18 cellular contexts compared by ENCODE assay signal in genomic region chr4:183362916-183363542, GRCh38. TPM values are rescaled to one million over a fixed set of nuclear protein-coding genes. Genes with fewer than 3 reads are reported as not detected.
DNase-seq lines count a peak whose midpoint lies in the region; ATAC-seq, FAIRE-seq and TF ChIP-seq lines count a peak whose summit lies in the region.
"Had no signal": no experiment of that assay in that cellular context is flagged by ENCODE, and none has a peak within 500 bp of the region (broad histone marks: within the 10 kb centered on the region; RNA-seq: fewer than 3 reads in every experiment).

No MANE protein-coding gene starts in this region.

- H3K27me3 Mint-ChIP-seq in astrocyte (ENCODE audit: low read depth, unreplicated experiment), result no peaks in the 10 kb centered on the region
- no peaks in the 10 kb centered on the region for H3K27me3 Mint-ChIP-seq in activated CD4-positive, alpha-beta T cell treated with anti-CD3 and anti-CD28 coated beads for 36 hours
- peaks cover 0 to 2% of the 10 kb centered on the region in 2 donors for H3K27me3 Mint-ChIP-seq in T-cell
- H3K27me3 Mint-ChIP-seq: activated T-helper 17 cell treated with anti-CD3 and anti-CD28 coated beads, Interleukin-2, amount 50 U/mL, for 72 hours had no signal

- TF ChIP-seq POLR2A in uterus (IDR thresholded peaks at IDR 0.05), result no peak

- intact Hi-C loops in uterus (cut with DNase I; ENCODE audit: low total_unique reads), result no loop called here
- intact Hi-C loops in activated CD4-positive, alpha-beta T cell treated with anti-CD3 and anti-CD28 coated beads for 36 hours (cut with DNase I, micrococcal nuclease), result no loop called here

- CTCF ChIA-PET in AG04449 (lab: Yijun Ruan, JAX) (interaction anchor here (1.0 to 1.3 kb wide), 2 partner anchors 16 to 424 kb away, joined by 4 to 5 read pairs; no protein-coding TSS in a partner anchor), T-cell (lab: Charles Lee) (interaction anchor here in 1 of 2 donors (0.7 kb wide), 1 partner anchor 410 kb away, joined by 4 read pairs; no protein-coding TSS in a partner anchor)
- CTCF ChIA-PET in activated CD4-positive, alpha-beta T cell treated with anti-CD3 and anti-CD28 coated beads for 36 hours (lab: Charles Lee), result no interaction called here

- H3K36me3 Mint-ChIP-seq in astrocyte (ENCODE audit: low read depth, unreplicated experiment), result no peaks in the 10 kb centered on the region
- H3K36me3 Mint-ChIP-seq in activated CD4-positive, alpha-beta T cell treated with anti-CD3 and anti-CD28 coated beads for 36 hours (ENCODE audit: low read depth), result no peaks in the 10 kb centered on the region
- H3K36me3 Mint-ChIP-seq in T-cell, result no peaks in the 10 kb centered on the region

- H3K27ac Mint-ChIP-seq in astrocyte (ENCODE audit: unreplicated experiment) (no peak overlapping the region), T-cell (no peak overlapping the region)
- H3K27ac Mint-ChIP-seq in activated CD4-positive, alpha-beta T cell treated with anti-CD3 and anti-CD28 coated beads for 36 hours, result no peak overlapping the region
- H3K27ac Mint-ChIP-seq: activated T-helper 17 cell treated with anti-CD3 and anti-CD28 coated beads, Interleukin-2, amount 50 U/mL, for 72 hours; B cell had no signal

- no peaks in the 10 kb centered on the region for H3K27me3 ChIP-seq in astrocyte (ENCODE audit: insufficient read depth, low read length)
- no peaks in the 10 kb centered on the region for H3K27me3 ChIP-seq in uterus
- H3K27me3 ChIP-seq: breast epithelium, esophagus squamous epithelium had no signal

- no peak for ATAC-seq in GM21723 (IDR thresholded peaks at IDR 0.05; ENCODE audit: unreplicated experiment)
- no peak for ATAC-seq in activated CD4-positive, alpha-beta T cell treated with anti-CD3 and anti-CD28 coated beads for 36 hours
- ATAC-seq in T-cell (replicated peaks in 1 of 4), result no peak
- ATAC-seq: activated T-helper 17 cell treated with anti-CD3 and anti-CD28 coated beads, Interleukin-2, amount 50 U/mL, for 72 hours had no signal

- H3K4me1 Mint-ChIP-seq in astrocyte (ENCODE audit: low read depth, unreplicated experiment) (peaks cover 18% of the 10 kb centered on the region), T-cell (no peaks in the 10 kb centered on the region)
- no peaks in the 10 kb centered on the region for H3K4me1 Mint-ChIP-seq in activated CD4-positive, alpha-beta T cell treated with anti-CD3 and anti-CD28 coated beads for 36 hours
- H3K4me1 Mint-ChIP-seq: activated T-helper 17 cell treated with anti-CD3 and anti-CD28 coated beads, Interleukin-2, amount 50 U/mL, for 72 hours; B cell had no signal

- no peak for DNase-seq in AG04449 (ENCODE audit: low read depth, low spot score)
- no peak for DNase-seq in HFF-Myc (ENCODE audit: extremely low read depth, low read depth)
- DNase-seq in astrocyte (ENCODE audit: low read depth), result peak; percentile 29
- DNase-seq in iris pigment epithelial cell (ENCODE audit: low read depth), result peak; percentile 53
- DNase-seq in uterus, result no peak
- no peak for DNase-seq in activated CD4-positive, alpha-beta T cell treated with anti-CD3 and anti-CD28 coated beads for 36 hours
- DNase-seq in T-cell, result no peak
- DNase-seq: activated CD4-positive, alpha-beta T cell treated with anti-CD3 and anti-CD28 coated beads, Interleukin-2, amount 50 U/mL, for 1 hour; esophagus squamous epithelium; NCI-H1092; NCI-H748 treated with DMSO at 0.1 percent for 48 hours; trophoblast cell had no signal

- TF ChIP-seq CTCF in AG04449 (IDR thresholded peaks at IDR 0.05; ENCODE audit: insufficient read depth, low read length, missing control alignments) (peak; percentile 12), HFF-Myc (IDR thresholded peaks at IDR 0.05; ENCODE audit: low read depth, low read length, missing control alignments) (peak; percentile 36), astrocyte (IDR thresholded peaks at IDR 0.05; ENCODE audit: insufficient read depth, low read depth, low read length) (peak; percentile 28), uterus (IDR thresholded peaks at IDR 0.05) (no peak)

- no peak overlapping the region for H3K27ac ChIP-seq in astrocyte (ENCODE audit: low read depth, low read length)
- H3K27ac ChIP-seq in uterus, result no peak overlapping the region
- H3K27ac ChIP-seq: breast epithelium, esophagus squamous epithelium had no signal

- H3K4me3 Mint-ChIP-seq in astrocyte (ENCODE audit: unreplicated experiment), result no peak overlapping the region
- H3K4me3 Mint-ChIP-seq in activated CD4-positive, alpha-beta T cell treated with anti-CD3 and anti-CD28 coated beads for 36 hours, result no peak overlapping the region
- no peak overlapping the region for H3K4me3 Mint-ChIP-seq in T-cell
- H3K4me3 Mint-ChIP-seq: activated T-helper 17 cell treated with anti-CD3 and anti-CD28 coated beads, Interleukin-2, amount 50 U/mL, for 72 hours; B cell; nephron had no signal

- no peaks in the 10 kb centered on the region for H4K20me1 ChIP-seq in astrocyte (ENCODE audit: insufficient read depth, low read length)

- H3K79me2 ChIP-seq in astrocyte (ENCODE audit: insufficient read depth, low read length), result no peaks in the 10 kb centered on the region

- H3K9me3 ChIP-seq in astrocyte (ENCODE audit: insufficient read depth, low read depth, low read length), result no peaks in the 10 kb centered on the region
- no peaks in the 10 kb centered on the region for H3K9me3 ChIP-seq in uterus
- H3K9me3 ChIP-seq: breast epithelium, esophagus squamous epithelium had no signal

- H3K36me3 ChIP-seq in astrocyte (ENCODE audit: insufficient read depth, low read length), result no peaks in the 10 kb centered on the region
- no peaks in the 10 kb centered on the region for H3K36me3 ChIP-seq in uterus
- H3K36me3 ChIP-seq: breast epithelium, esophagus squamous epithelium had no signal

- no peak for FAIRE-seq in astrocyte (lab: Jason Lieb, UNC)
- FAIRE-seq: islet of Langerhans had no signal

- POLR2A ChIA-PET in AG04449 (lab: Yijun Ruan, JAX), result no interaction called here
- POLR2A ChIA-PET in activated CD4-positive, alpha-beta T cell treated with anti-CD3 and anti-CD28 coated beads for 36 hours (lab: Charles Lee), result no interaction called here
- POLR2A ChIA-PET in T-cell (lab: Charles Lee), result no interaction called here

- H3K4me2 ChIP-seq in astrocyte (ENCODE audit: low read length), result peak overlapping the region; percentile 34

- H3K9me3 Mint-ChIP-seq in astrocyte (ENCODE audit: unreplicated experiment) (no peaks in the 10 kb centered on the region), T-cell (no peaks in the 10 kb centered on the region)
- H3K9me3 Mint-ChIP-seq in activated CD4-positive, alpha-beta T cell treated with anti-CD3 and anti-CD28 coated beads for 36 hours (ENCODE audit: low read depth), result no peaks in the 10 kb centered on the region

- peak overlapping the region; percentile 17 for H2AFZ ChIP-seq in astrocyte (ENCODE audit: low read depth, low read length)

- H3K4me1 ChIP-seq in astrocyte (ENCODE audit: insufficient read depth, low read length), result peaks cover 13% of the 10 kb centered on the region
- no peaks in the 10 kb centered on the region for H3K4me1 ChIP-seq in uterus
- H3K4me1 ChIP-seq: breast epithelium had no signal

- H3K9ac ChIP-seq in astrocyte (ENCODE audit: low read length), result no peak overlapping the region

- H3K4me3 ChIP-seq in AG04449 (ENCODE audit: low read depth, low read length), result no peak overlapping the region
- H3K4me3 ChIP-seq in HFF-Myc (replicated peaks; ENCODE audit: low read depth, low read length), result no peak overlapping the region
- H3K4me3 ChIP-seq in astrocyte (ENCODE audit: insufficient read depth, low read depth, low read length), result no peak overlapping the region
- H3K4me3 ChIP-seq in uterus, result no peak overlapping the region
- H3K4me3 ChIP-seq: breast epithelium, esophagus squamous epithelium had no signal

RNA-seq across cellular contexts. Expression of gene CLDN24, which starts 40.8 kb away (rescaled TPM):
- total RNA-seq in astrocyte (not detected in 2 replicates), uterus (not detected), T-cell (not detected)
- total RNA-seq in activated CD4-positive, alpha-beta T cell treated with anti-CD3 and anti-CD28 coated beads for 36 hours, result not detected
- total RNA-seq: activated T-helper 17 cell treated with anti-CD3 and anti-CD28 coated beads, Interleukin-2, amount 50 U/mL, for 72 hours; B cell; breast epithelium; esophagus squamous epithelium had no signal

RNA-seq across cellular contexts. Expression of gene CLDN22, which starts 43.0 kb away (rescaled TPM):
- total RNA-seq in astrocyte (not detected in 2 replicates), uterus (1 to 10 TPM in 2 of 4 donors, not detected in 2; 1.0 to 3.5 TPM), T-cell (not detected)
- total RNA-seq in activated CD4-positive, alpha-beta T cell treated with anti-CD3 and anti-CD28 coated beads for 36 hours, result not detected
- total RNA-seq: activated T-helper 17 cell treated with anti-CD3 and anti-CD28 coated beads, Interleukin-2, amount 50 U/mL, for 72 hours; B cell; breast epithelium had no signal

Comparison
In these comparisons a context has a peak if more than half of its experiments do, and no peak if none do; other contexts are left out.
1. DNase-seq: peak in astrocyte (single experiment) and iris pigment epithelial cell (single experiment); none in AG04449 (single experiment), HFF-Myc (single experiment), uterus (0 of 2), activated CD4-positive, alpha-beta T cell treated with anti-CD3 and anti-CD28 coated beads for 36 hours (single experiment) and T-cell (0 of 34).
2. CTCF ChIP-seq: peak in AG04449 (single experiment), HFF-Myc (single experiment) and astrocyte (single experiment); none in uterus (0 of 4).